ENCODE assay signal across 17 cellular contexts in the genomic region with DNA sequence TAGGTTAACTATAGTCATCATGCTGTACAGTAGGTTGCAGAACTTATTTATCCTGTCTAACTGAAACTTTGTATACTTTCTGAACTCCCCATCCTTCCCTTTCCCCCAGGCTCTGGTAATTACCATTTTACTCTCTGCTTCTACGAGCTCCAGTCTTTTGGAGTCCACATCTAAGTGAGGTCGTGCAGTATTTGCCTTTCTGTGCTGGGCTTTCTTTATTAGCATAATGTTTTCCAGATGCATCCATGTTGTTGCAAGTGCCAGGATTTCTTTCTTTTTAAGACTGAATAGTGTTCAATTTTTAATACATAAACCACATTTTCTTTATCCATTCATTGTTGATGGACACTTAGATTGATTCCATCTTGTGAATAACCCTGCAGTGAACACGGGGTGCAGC.
DNase-seq lines count a peak whose midpoint lies in the region; ATAC-seq lines count a peak whose summit lies in the region.
"Had no signal": no experiment of that assay in that cellular context is flagged by ENCODE, and none has a peak within 500 bp of the region (broad histone marks: within the 10 kb centered on the region; RNA-seq: fewer than 3 reads in every experiment).

No MANE protein-coding gene starts in this region.

- H3K27ac ChIP-seq in mesenchymal stem cell (ENCODE audit: low read length, poor library complexity, severe bottlenecking) = no peak overlapping the region
- H3K27ac ChIP-seq: 22Rv1, BLaER1 had no signal

- H3K79me1 ChIP-seq in mesenchymal stem cell (replicated peaks; ENCODE audit: low read length, poor library complexity, severe bottlenecking) = no peaks in the 10 kb centered on the region

- H2AFZ ChIP-seq in mesenchymal stem cell (ENCODE audit: low read depth, low read length) = no peak overlapping the region
- H2AFZ ChIP-seq: GM23338 had no signal

- H2BK12ac ChIP-seq in mesenchymal stem cell (ENCODE audit: low read length in 2 of 2) = no peak overlapping the region

- H3K18ac ChIP-seq in mesenchymal stem cell (ENCODE audit: low read depth in 1 of 2, low read length in 2 of 2) = no peak overlapping the region

- no peak overlapping the region for H3K4me2 ChIP-seq in mesenchymal stem cell (ENCODE audit: low read length, poor library complexity, severe bottlenecking)
- H3K4me2 ChIP-seq: BLaER1, GM23338 had no signal

- no peak overlapping the region for H4K8ac ChIP-seq in mesenchymal stem cell (ENCODE audit: low read length)

- peak; percentile 20 for DNase-seq in DMS 273 (lab: John Stamatoyannopoulos, UW; ENCODE audit: unreplicated experiment)
- DNase-seq in DMS 273 treated with DMSO at 0.1 percent for 48 hours (lab: John Stamatoyannopoulos, UW) = no peak
- DNase-seq in NCI-H146 treated with DMSO at 0.1 percent for 48 hours (lab: John Stamatoyannopoulos, UW; ENCODE audit: unreplicated experiment) = peak; percentile 29
- peak; percentile 32 for DNase-seq in adipocyte (ENCODE audit: low read depth)
- DNase-seq in mesenchymal stem cell = no peak
- no peak for DNase-seq in NCI-H748 treated with DMSO at 0.1 percent for 48 hours (lab: John Stamatoyannopoulos, UW)
- DNase-seq: AML-193; Caco-2; CD8-positive, alpha-beta memory T cell; DMS79 treated with DMSO at 0.1 percent for 48 hours; EL; H7 had no signal

- H2BK15ac ChIP-seq in mesenchymal stem cell (ENCODE audit: low read depth, poor library complexity, severe bottlenecking) = no peak overlapping the region

- H3K9me3 ChIP-seq in adipocyte (ENCODE audit: control insufficient read depth, low read length) (no peaks in the 10 kb centered on the region), mesenchymal stem cell (ENCODE audit: control insufficient read depth, low read length) (no peaks in the 10 kb centered on the region)
- H3K9me3 ChIP-seq: BLaER1, Caco-2 had no signal

- H3K36me3 ChIP-seq in adipocyte (ENCODE audit: control insufficient read depth, insufficient read depth, low read length, severe bottlenecking) (no peaks in the 10 kb centered on the region), mesenchymal stem cell (ENCODE audit: control insufficient read depth in 1 of 2, insufficient read depth in 2 of 2, low read depth in 1 of 2, low read length in 2 of 2) (no peaks in the 10 kb centered on the region)
- H3K36me3 ChIP-seq: BLaER1 had no signal

- no peak overlapping the region for H3K4ac ChIP-seq in mesenchymal stem cell (ENCODE audit: low read depth in 1 of 2, low read length in 2 of 2)

- H3K23ac ChIP-seq in mesenchymal stem cell (ENCODE audit: low read length in 2 of 2) = no peak overlapping the region

- H3K14ac ChIP-seq in mesenchymal stem cell (ENCODE audit: low read length in 2 of 2) = no peak overlapping the region

- no peak overlapping the region for H3K9ac ChIP-seq in adipocyte (ENCODE audit: low read length)
- H3K9ac ChIP-seq in mesenchymal stem cell (ENCODE audit: low read length) = peak overlapping the region; percentile 36
- H3K9ac ChIP-seq: BLaER1 had no signal

- H4K91ac ChIP-seq in mesenchymal stem cell (ENCODE audit: low read length) = no peak overlapping the region

- H3K4me1 ChIP-seq in adipocyte (ENCODE audit: control insufficient read depth, insufficient read depth, low read length) (no peaks in the 10 kb centered on the region), mesenchymal stem cell (ENCODE audit: control insufficient read depth, insufficient read depth, low read depth, low read length) (no peaks in the 10 kb centered on the region)
- H3K4me1 ChIP-seq: Caco-2 had no signal

- H2BK120ac ChIP-seq in mesenchymal stem cell (ENCODE audit: low read depth, low read length) = no peak overlapping the region

- WGBS in mesenchymal stem cell = 78% methylated on average over 2 of the region's 3 CpGs

- H3K27me3 ChIP-seq in adipocyte (replicated peaks; ENCODE audit: control insufficient read depth, insufficient read depth, low read length) (no peaks in the 10 kb centered on the region), mesenchymal stem cell (ENCODE audit: control insufficient read depth in 1 of 2, insufficient read depth in 1 of 2, low read length in 2 of 2) (no peaks in the 10 kb centered on the region)
- H3K27me3 ChIP-seq: BLaER1 had no signal

- H2BK5ac ChIP-seq in mesenchymal stem cell (ENCODE audit: low read depth, low read length, poor library complexity, severe bottlenecking) = no peak overlapping the region

- H2AK5ac ChIP-seq in mesenchymal stem cell (ENCODE audit: low read length, severe bottlenecking) = no peak overlapping the region

- H3K4me3 ChIP-seq in adipocyte (ENCODE audit: low read length) = no peak overlapping the region
- peak overlapping the region in 1 of 2 experiments; percentile 30 for H3K4me3 ChIP-seq in mesenchymal stem cell (ENCODE audit: insufficient read depth in 1 of 2, low read depth in 1 of 2, low read length in 2 of 2)
- H3K4me3 ChIP-seq: BLaER1, GM23338 had no signal

- ATAC-seq in HG02938 (IDR thresholded peaks at IDR 0.05; ENCODE audit: unreplicated experiment) = no peak
- no peak for ATAC-seq in HG02623 (IDR thresholded peaks at IDR 0.05; ENCODE audit: unreplicated experiment)
- ATAC-seq: GM23338 had no signal

Comparison
In these comparisons a context has a peak if more than half of its experiments do, and no peak if none do; other contexts are left out.
1. DNase-seq: peak in DMS 273 (single experiment), NCI-H146 treated with DMSO at 0.1 percent for 48 hours (single experiment) and adipocyte (single experiment); none in DMS 273 treated with DMSO at 0.1 percent for 48 hours (single experiment), mesenchymal stem cell (single experiment) and NCI-H748 treated with DMSO at 0.1 percent for 48 hours (single experiment).